31 cellular contexts compared by ENCODE assay signal in genomic region chr12:110983811-110984210, GRCh38. TPM values are rescaled to one million over a fixed set of nuclear protein-coding genes. Genes with fewer than 3 reads are reported as not detected.
"Had no signal": no experiment of that assay in that cellular context is flagged by ENCODE, and none has a peak within 500 bp of the region (broad histone marks: within the 10 kb centered on the region; RNA-seq: fewer than 3 reads in every experiment).

No MANE protein-coding gene starts in this region.

- ATAC-seq: foreskin keratinocyte; gastroesophageal sphincter; heart left ventricle; left lobe of liver; mucosa of descending colon; right lobe of liver; stimulated activated naive B cell treated with anti-CD40 and anti-IgM and Interleukin-4, amounts not matched to agents 10 μg/mL and 1 μg/mL and 100 μg/mL, for 72 hours had no signal

- H3K27me3 ChIP-seq: neural progenitor cell, right lobe of liver, tibial nerve, upper lobe of left lung had no signal

- H3K4me3 ChIP-seq: esophagus muscularis mucosa, gastroesophageal sphincter, heart left ventricle, hepatocyte, lung, mucosa of descending colon, neural progenitor cell, right lobe of liver, thoracic aorta, tibial nerve, upper lobe of left lung had no signal

- H3K9me3 ChIP-seq: esophagus muscularis mucosa, gastroesophageal sphincter, heart left ventricle, mucosa of descending colon, right lobe of liver, thoracic aorta, upper lobe of left lung had no signal

- H3K36me3 Mint-ChIP-seq: mesothelial cell of epicardium; naive B cell; neural progenitor cell; stimulated activated naive B cell treated with anti-CD40 and anti-IgM and Interleukin-4, amounts not matched to agents 10 μg/mL and 1 μg/mL and 100 μg/mL, for 72 hours had no signal

- H3K4me1 Mint-ChIP-seq: mesothelial cell of epicardium; naive B cell; nephron; neural progenitor cell; stimulated activated naive B cell treated with anti-CD40 and anti-IgM and Interleukin-4, amounts not matched to agents 10 μg/mL and 1 μg/mL and 100 μg/mL, for 72 hours had no signal

- DNase-seq: dermis blood vessel endothelial cell; effector memory CD4-positive, alpha-beta T cell; foreskin keratinocyte; heart left ventricle; kidney; mesenchymal stem cell; mucosa of descending colon; naive B cell; right lobe of liver; small intestine; stimulated activated CD4-positive, alpha-beta T cell treated with anti-CD3 and anti-CD28 coated beads, Interleukin-15, amount 100 ng/mL, for 24 hours; stimulated activated CD4-positive, alpha-beta T cell treated with anti-CD3 and anti-CD28 coated beads, Interleukin-2, amount 100 ng/mL, for 48 hours; stimulated activated naive B cell treated with anti-CD40 and anti-IgM and Interleukin-4, amounts not matched to agents 10 μg/mL and 1 μg/mL and 100 μg/mL, for 72 hours; upper lobe of left lung had no signal

- H2AFZ ChIP-seq: hepatocyte, neural progenitor cell, parathyroid adenoma had no signal

- H3K36me3 ChIP-seq: esophagus muscularis mucosa, gastroesophageal sphincter, heart left ventricle, neural progenitor cell, right lobe of liver, thoracic aorta, tibial nerve, upper lobe of left lung had no signal

- H3K79me2 ChIP-seq: hepatocyte, parathyroid adenoma had no signal

- H3K4me3 Mint-ChIP-seq: mesothelial cell of epicardium; naive B cell; nephron; neural progenitor cell; stimulated activated naive B cell treated with anti-CD40 and anti-IgM and Interleukin-4, amounts not matched to agents 10 μg/mL and 1 μg/mL and 100 μg/mL, for 72 hours; stimulated activated naive CD8-positive, alpha-beta T cell treated with anti-CD3 and anti-CD28 coated beads, Interleukin-15, Interleukin-2, amounts not matched to agents 100 ng/mL and 50 ng/mL, for 24 hours had no signal

- H3K27ac Mint-ChIP-seq: mesothelial cell of epicardium; naive B cell; nephron; neural progenitor cell; progenitor cell of endocrine pancreas; stimulated activated naive B cell treated with anti-CD40 and anti-IgM and Interleukin-4, amounts not matched to agents 10 μg/mL and 1 μg/mL and 100 μg/mL, for 72 hours; stimulated activated naive CD8-positive, alpha-beta T cell treated with anti-CD3 and anti-CD28 coated beads, Interleukin-15, Interleukin-2, amounts not matched to agents 100 ng/mL and 50 ng/mL, for 24 hours had no signal

- H3K9ac ChIP-seq: neural progenitor cell, parathyroid adenoma had no signal

- H3K9me3 Mint-ChIP-seq: mesothelial cell of epicardium; nephron; neural progenitor cell; stimulated activated naive B cell treated with anti-CD40 and anti-IgM and Interleukin-4, amounts not matched to agents 10 μg/mL and 1 μg/mL and 100 μg/mL, for 72 hours; stimulated activated naive CD8-positive, alpha-beta T cell treated with anti-CD3 and anti-CD28 coated beads, Interleukin-15, Interleukin-2, amounts not matched to agents 100 ng/mL and 50 ng/mL, for 24 hours had no signal

- H3K4me2 ChIP-seq: hepatocyte, neural progenitor cell had no signal

- H3K4me1 ChIP-seq: esophagus muscularis mucosa, foreskin keratinocyte, gastroesophageal sphincter, heart left ventricle, neural progenitor cell, parathyroid adenoma, right lobe of liver, tibial nerve, upper lobe of left lung had no signal

RNA-seq across cellular contexts. Expression of gene CUX2, which starts 50.2 kb away (rescaled TPM):
- total RNA-seq: dermis blood vessel endothelial cell, endothelial cell of umbilical vein, epithelial cell of proximal tubule, fibroblast of lung, foreskin keratinocyte, gastroesophageal sphincter, osteoblast, thoracic aorta had no signal
